Comparison of ENCODE assay signal across 1 cellular context in genomic region chr2:11072550-11072949, GRCh38.
TF ChIP-seq lines count a peak whose summit lies in the region.

No MANE protein-coding gene starts in this region.

TF ChIP-seq in H1, 55 proteins besides CTCF, POLR2A, EP300 and RAD21:
- TF ChIP-seq ASH2L (IDR thresholded peaks at IDR 0.05; ENCODE audit: low read length) (no peak), TCF12 (IDR thresholded peaks at IDR 0.05; ENCODE audit: low read depth, low read length) (no peak), BCL11A (IDR thresholded peaks at IDR 0.05; ENCODE audit: low read depth in 2 of 2, low read length in 2 of 2) (no peak), FOSL1 (IDR thresholded peaks at IDR 0.05; ENCODE audit: insufficient read depth, low read depth, low read length) (no peak), CREB1 (IDR thresholded peaks at IDR 0.05) (no peak), KDM5A (IDR thresholded peaks at IDR 0.05; ENCODE audit: low read length) (no peak)
